ENCODE assay signal across 15 cellular contexts in the genomic region with DNA sequence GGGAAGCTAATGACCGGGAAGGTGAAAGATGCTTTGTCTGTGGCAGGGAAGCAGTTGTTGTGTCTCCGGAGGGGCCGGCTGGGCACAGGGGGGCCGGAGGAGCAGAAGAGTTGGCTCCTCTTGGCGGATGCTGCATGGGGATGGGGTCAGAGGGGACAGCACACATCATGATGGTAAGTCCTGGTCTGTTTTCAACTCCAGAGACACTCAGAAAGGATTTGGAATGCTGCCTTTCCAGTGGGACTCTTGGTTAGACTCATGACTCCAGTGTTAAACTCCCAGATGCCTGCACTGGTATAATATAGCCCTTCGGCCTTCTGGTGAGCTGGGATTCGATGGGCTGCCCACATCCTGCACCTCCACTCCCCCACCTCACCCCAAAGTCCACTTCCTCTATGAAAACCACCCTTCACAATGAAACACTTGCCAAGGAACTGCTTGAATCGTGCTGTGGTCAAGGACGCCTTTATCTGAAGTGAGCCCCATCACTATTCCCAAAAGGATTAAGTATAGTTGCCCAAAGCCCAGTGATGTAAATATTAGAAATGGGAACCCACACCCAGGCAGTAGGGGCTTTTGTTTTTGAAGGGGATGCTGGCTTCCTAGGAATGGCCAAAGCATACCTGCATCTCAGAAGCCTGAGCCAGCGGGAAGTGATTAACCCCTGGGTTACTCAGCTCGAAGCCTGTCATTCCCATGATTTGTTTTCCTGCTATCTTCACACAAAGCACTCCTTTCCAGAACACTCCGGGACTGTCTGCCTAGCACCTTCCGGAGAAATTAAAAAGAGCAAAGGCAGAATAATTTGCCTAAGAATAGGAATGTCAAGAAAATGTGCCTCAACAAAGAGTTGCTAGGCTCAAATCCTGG. TPM values are rescaled to one million over a fixed set of nuclear protein-coding genes. Genes with fewer than 3 reads are reported as not detected.
DNase-seq lines count a peak whose midpoint lies in the region; ATAC-seq, FAIRE-seq and TF ChIP-seq lines count a peak whose summit lies in the region.
"Had no signal": no experiment of that assay in that cellular context is flagged by ENCODE, and none has a peak within 500 bp of the region (broad histone marks: within the 10 kb centered on the region; RNA-seq: fewer than 3 reads in every experiment).

No MANE protein-coding gene starts in this region.

- H3K4me3 Mint-ChIP-seq in chondrocyte (ENCODE audit: unreplicated experiment), result no peak overlapping the region
- peak overlapping the region in 2 of 3 experiments; percentile 1 to 37 for H3K4me3 Mint-ChIP-seq in nephron

- peaks cover 49% of the 10 kb centered on the region for H3K4me1 ChIP-seq in A549

- H3K9me3 Mint-ChIP-seq in chondrocyte (ENCODE audit: low read depth) (no peaks in the 10 kb centered on the region), nephron (no peaks in the 10 kb centered on the region)

- no peak overlapping the region for H3K4me3 ChIP-seq in A549

- FAIRE-seq in A549 (lab: Jason Lieb, UNC), result no peak
- FAIRE-seq: A204.1 had no signal

- no peaks in the 10 kb centered on the region for H3K9me3 ChIP-seq in A549

- H3K27ac Mint-ChIP-seq in chondrocyte (ENCODE audit: unreplicated experiment) (peak overlapping the region; percentile 75), nephron (peak overlapping the region; percentile 41 to 89 (median 80))

- ATAC-seq in A549 (no peak), HG03139 (IDR thresholded peaks at IDR 0.05; ENCODE audit: unreplicated experiment) (no peak)

- no peak for TF ChIP-seq EP300 in A549 (IDR thresholded peaks at IDR 0.05)

- no peak for TF ChIP-seq POLR2A in A549 (IDR thresholded peaks at IDR 0.05; ENCODE audit: low read length)

- peak overlapping the region in 1 of 2 experiments; percentile 52; a peak in 3 of 6 replicates for H3K27ac ChIP-seq in A549

- H3K4me1 Mint-ChIP-seq in chondrocyte (ENCODE audit: low read depth) (peaks cover 65% of the 10 kb centered on the region), nephron (peaks cover 84% of the 10 kb centered on the region)

- DNase-seq in A549 (ENCODE audit: low read depth in 1 of 2, low spot score in 1 of 2) (no peak), MV-4-11 (lab: John Stamatoyannopoulos, UW) (peak; percentile 62), chondrocyte (ENCODE audit: low spot score) (no peak), DMS53 (lab: John Stamatoyannopoulos, UW) (no peak), dedifferentiated amniotic fluid mesenchymal stem cell (ENCODE audit: extremely low spot score) (no peak)
- DNase-seq in stimulated activated CD4-positive, alpha-beta T cell treated with anti-CD3 and anti-CD28 coated beads, Interleukin-2, amount 100 ng/mL, for 24 hours, result no peak
- DNase-seq: activated CD4-positive, alpha-beta T cell treated with anti-CD3 and anti-CD28 coated beads, Interleukin-2, amount 50 U/mL, for 1 hour; anterior cingulate cortex; HCEC 1CT; MM.1S; NCI-H446 treated with DMSO at 0.1 percent for 48 hours; T-helper 1 cell had no signal

- CTCF ChIA-PET in A549 (lab: Yijun Ruan, JAX), result interaction anchor here (36.9 to 50.6 kb wide), 2 partner anchors 2 to 16 kb away, joined by 1136 read pairs; partner anchors contain the start of gene TPM1

- H3K36me3 Mint-ChIP-seq in chondrocyte (ENCODE audit: low read depth), result peaks cover 10% of the 10 kb centered on the region
- H3K36me3 Mint-ChIP-seq in nephron (ENCODE audit: low read depth), result peaks cover 17% of the 10 kb centered on the region

- TF ChIP-seq CTCF in A549 (IDR thresholded peaks at IDR 0.05) (no peak), chondrocyte (IDR thresholded peaks at IDR 0.05) (no peak), nephron (IDR thresholded peaks at IDR 0.05; ENCODE audit: unreplicated experiment in 3 of 3) (no peak)

- H3K4me2 ChIP-seq in A549, result no peak overlapping the region

- no peaks in the 10 kb centered on the region for H3K27me3 Mint-ChIP-seq in chondrocyte (ENCODE audit: low read depth)
- H3K27me3 Mint-ChIP-seq in nephron (ENCODE audit: low read depth), result peaks cover 8% of the 10 kb centered on the region

- POLR2A ChIA-PET in A549 (lab: Yijun Ruan, JAX), result no interaction called here

- 91% methylated on average over 13 of the region's 13 CpGs for WGBS in A549 (ENCODE audit: missing lambda C conversion rate)

- no peak for TF ChIP-seq RAD21 in A549 (conservative IDR thresholded peaks at IDR 0.05 in 1 of 2, IDR thresholded peaks at IDR 0.05 in 1 of 2)

TF ChIP-seq in A549, 52 proteins besides CTCF, POLR2A, EP300 and RAD21:
- TF ChIP-seq TP53 (CRISPR knock-in tag; IDR thresholded peaks at IDR 0.05) (no peak), HOXB5 (CRISPR knock-in tag; IDR thresholded peaks at IDR 0.05) (no peak), SREBF2 (IDR thresholded peaks at IDR 0.05) (no peak), RFX5 (IDR thresholded peaks at IDR 0.05) (no peak), FOXS1 (CRISPR knock-in tag; IDR thresholded peaks at IDR 0.05) (no peak)
- TF ChIP-seq, protein P1, sequence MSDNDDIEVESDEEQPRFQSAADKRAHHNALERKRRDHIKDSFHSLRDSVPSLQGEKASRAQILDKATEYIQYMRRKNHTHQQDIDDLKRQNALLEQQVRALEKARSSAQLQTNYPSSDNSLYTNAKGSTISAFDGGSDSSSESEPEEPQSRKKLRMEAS (IDR thresholded peaks at IDR 0.05), result peak; percentile 17; the same call in 1 of the 2 replicates

RNA-seq across cellular contexts. Expression of gene TPM1, which starts 33.8 kb away (rescaled TPM):
- polyA plus RNA-seq in A549 (2011; rRNA removed) (777 and 894 TPM in 2 replicates), A549 (2017; fragmentation: RNase III; extraction: RNeasy Plus Mini Kit Qiagen cat#74134 plus additional on column Dnase treatment) (954 to 1,229 TPM (median 1,043 TPM) in 3 replicates)
- polyA plus RNA-seq in A549 (2012; cell fraction: cytosol; rRNA removed), result 824 and 915 TPM in 2 replicates
- 678 and 876 TPM in 2 replicates for polyA plus RNA-seq in A549 (2012; cell fraction: nucleus; rRNA removed)
- polyA minus RNA-seq in A549 (2011; rRNA and poly(A)+ RNA removed), result 537 and 670 TPM in 2 replicates
- total RNA-seq in chondrocyte, result 2,291 to 2,367 TPM (median 2,332 TPM) in 3 replicates

RNA-seq across cellular contexts. Expression of gene LACTB, which starts 45.3 kb away (rescaled TPM):
- polyA plus RNA-seq in A549 (2011; rRNA removed) (31.0 and 59.6 TPM in 2 replicates), A549 (2017; fragmentation: RNase III; extraction: RNeasy Plus Mini Kit Qiagen cat#74134 plus additional on column Dnase treatment) (56.5 to 69.8 TPM (median 56.7 TPM) in 3 replicates)
- polyA plus RNA-seq in A549 (2012; cell fraction: cytosol; rRNA removed), result 27.8 and 29.8 TPM in 2 replicates
- polyA plus RNA-seq in A549 (2012; cell fraction: nucleus; rRNA removed), result 16.7 and 18.5 TPM in 2 replicates
- 8.8 and 9.4 TPM in 2 replicates for polyA minus RNA-seq in A549 (2011; rRNA and poly(A)+ RNA removed)
- 19.4 to 22.4 TPM (median 20.7 TPM) in 3 replicates for total RNA-seq in chondrocyte
